ENCODE assay signal across 11 cellular contexts in the genomic region with DNA sequence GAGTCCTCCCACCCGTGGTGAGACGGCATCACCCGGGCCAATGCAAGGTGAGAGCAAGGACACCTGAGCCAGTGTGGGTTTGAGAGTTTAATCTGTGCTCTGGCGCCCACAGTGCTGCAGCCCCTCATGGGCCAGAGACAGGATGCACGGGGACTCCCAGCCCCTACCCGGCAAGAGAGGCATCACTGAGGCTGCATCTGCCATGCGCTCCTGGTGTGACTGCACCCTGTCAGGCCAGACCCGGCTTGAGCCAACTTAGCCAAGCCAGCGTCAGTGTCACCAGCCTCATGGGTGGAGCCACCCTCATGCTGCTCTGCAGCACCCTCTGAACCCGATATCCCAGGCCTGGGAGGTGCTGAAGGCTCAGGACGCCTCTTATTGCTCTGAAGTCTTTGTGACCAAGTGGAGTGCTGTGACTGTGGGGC. TPM values are rescaled to one million over a fixed set of nuclear protein-coding genes. Genes with fewer than 3 reads are reported as not detected.
DNase-seq lines count a peak whose midpoint lies in the region; ATAC-seq and TF ChIP-seq lines count a peak whose summit lies in the region.
"Had no signal": no experiment of that assay in that cellular context is flagged by ENCODE, and none has a peak within 500 bp of the region (broad histone marks: within the 10 kb centered on the region; RNA-seq: fewer than 3 reads in every experiment).

No MANE protein-coding gene starts in this region.

- H3K4me3 ChIP-seq in heart right ventricle: peak overlapping the region in 1 of 10 donors; percentile 10

- intact Hi-C loops in heart right ventricle (cut with DNase I): no loop called here

- peak overlapping the region; percentile 75 for H3K27ac ChIP-seq in VCaP
- peak overlapping the region in 8 of 10 donors; percentile 77 to 94 (median 88) for H3K27ac ChIP-seq in heart right ventricle

- H3K9me3 ChIP-seq in heart right ventricle: no peaks in the 10 kb centered on the region
- H3K9me3 ChIP-seq: BE2C had no signal

- H3K36me3 ChIP-seq in heart right ventricle: peaks cover 0 to 35% (median 18%) of the 10 kb centered on the region in 9 donors

- H3K36me3 Mint-ChIP-seq in activated T-cell treated with anti-CD3 and anti-CD28 coated beads, Interleukin-2, amount 50 U/mL, for 4 hours (ENCODE audit: insufficient read depth): peaks cover 11% of the 10 kb centered on the region

- H3K4me1 ChIP-seq in heart right ventricle: peaks cover 17 to 50% (median 33%) of the 10 kb centered on the region in 9 donors

- peaks cover 23% of the 10 kb centered on the region for H3K4me1 Mint-ChIP-seq in activated T-cell treated with anti-CD3 and anti-CD28 coated beads, Interleukin-2, amount 50 U/mL, for 4 hours (ENCODE audit: low read depth)
- H3K4me1 Mint-ChIP-seq in stimulated activated naive CD8-positive, alpha-beta T cell treated with anti-CD3 and anti-CD28 coated beads, Interleukin-15, amount 100 ng/mL, for 72 hours: peaks cover 50% of the 10 kb centered on the region

- no peaks in the 10 kb centered on the region for H3K27me3 ChIP-seq in heart right ventricle
- H3K27me3 ChIP-seq: BE2C had no signal

- H3K9me3 Mint-ChIP-seq in activated T-cell treated with anti-CD3 and anti-CD28 coated beads, Interleukin-2, amount 50 U/mL, for 4 hours: no peaks in the 10 kb centered on the region
- no peaks in the 10 kb centered on the region for H3K9me3 Mint-ChIP-seq in stimulated activated naive CD8-positive, alpha-beta T cell treated with anti-CD3 and anti-CD28 coated beads, Interleukin-15, amount 100 ng/mL, for 72 hours

- no peak for ATAC-seq in activated T-cell treated with anti-CD3 and anti-CD28 coated beads, Interleukin-2, amount 50 U/mL, for 4 hours
- peak in 2 of 8 donors; percentile 1 to 13 for ATAC-seq in heart right ventricle
- no peak for ATAC-seq in stimulated activated naive CD8-positive, alpha-beta T cell treated with anti-CD3 and anti-CD28 coated beads, Interleukin-15, amount 100 ng/mL, for 72 hours
- ATAC-seq in HG02970 (IDR thresholded peaks at IDR 0.05; ENCODE audit: low FRiP score, unreplicated experiment): no peak
- no peak for ATAC-seq in HG03097 (IDR thresholded peaks at IDR 0.05; ENCODE audit: low FRiP score, unreplicated experiment)

- H3K27ac Mint-ChIP-seq in stimulated activated naive CD8-positive, alpha-beta T cell treated with anti-CD3 and anti-CD28 coated beads, Interleukin-15, amount 100 ng/mL, for 72 hours: peak overlapping the region in 1 of 2 donors; percentile 54

- no peaks in the 10 kb centered on the region for H3K27me3 Mint-ChIP-seq in activated T-cell treated with anti-CD3 and anti-CD28 coated beads, Interleukin-2, amount 50 U/mL, for 4 hours (ENCODE audit: low read depth)
- no peaks in the 10 kb centered on the region for H3K27me3 Mint-ChIP-seq in stimulated activated naive CD8-positive, alpha-beta T cell treated with anti-CD3 and anti-CD28 coated beads, Interleukin-15, amount 100 ng/mL, for 72 hours

- TF ChIP-seq CTCF in VCaP (conservative IDR thresholded peaks at IDR 0.05): no peak
- no peak for TF ChIP-seq CTCF in heart right ventricle (IDR thresholded peaks at IDR 0.05)

- peak overlapping the region; percentile 31 for H3K4me3 Mint-ChIP-seq in activated T-cell treated with anti-CD3 and anti-CD28 coated beads, Interleukin-2, amount 50 U/mL, for 4 hours
- H3K4me3 Mint-ChIP-seq in stimulated activated naive CD8-positive, alpha-beta T cell treated with anti-CD3 and anti-CD28 coated beads, Interleukin-15, amount 100 ng/mL, for 72 hours: peak overlapping the region; percentile 21 to 24

- WGBS in heart right ventricle, 2 donors: 62 to 64% methylated on average over 11 of the region's 11 CpGs

- DNase-seq in activated T-cell treated with anti-CD3 and anti-CD28 coated beads, Interleukin-2, amount 50 U/mL, for 4 hours: no peak
- DNase-seq in activated T-cell treated with anti-CD3 and anti-CD28 coated beads for 4 hours: no peak
- no peak for DNase-seq in heart right ventricle
- DNase-seq in stimulated activated naive CD8-positive, alpha-beta T cell treated with anti-CD3 and anti-CD28 coated beads, Interleukin-15, amount 100 ng/mL, for 72 hours: no peak
- no peak for DNase-seq in DMS114 treated with DMSO at 0.1 percent for 48 hours (lab: John Stamatoyannopoulos, UW; ENCODE audit: unreplicated experiment)
- DNase-seq: BE2C; NCI-H226; stimulated activated naive CD4-positive, alpha-beta T cell had no signal

RNA-seq across cellular contexts. Expression of gene BRICD5, which starts 1.3 kb away (rescaled TPM):
- 1 to 10 TPM; 6.4 to 8.2 (median 6.8) TPM for total RNA-seq in activated T-cell treated with anti-CD3 and anti-CD28 coated beads, Interleukin-2, amount 50 U/mL, for 4 hours
- total RNA-seq in heart right ventricle: 10 to 100 TPM in 1 of 10 donors, 1 to 10 TPM in 9; 4.3 to 15.6 (median 7.2) TPM
- 10 to 100 TPM; 14.7 to 31.7 TPM for polyA plus RNA-seq in heart right ventricle

RNA-seq across cellular contexts. Expression of gene PGP, which starts 2.7 kb away (rescaled TPM):
- 10 to 100 TPM; 25.8 to 27.9 (median 27.2) TPM for total RNA-seq in activated T-cell treated with anti-CD3 and anti-CD28 coated beads, Interleukin-2, amount 50 U/mL, for 4 hours
- 10 to 100 TPM; 21.1 to 48.3 (median 25.7) TPM for total RNA-seq in heart right ventricle
- polyA plus RNA-seq in heart right ventricle: 10 to 100 TPM; 31.3 to 33.1 TPM

RNA-seq across cellular contexts. Expression of gene MLST8, which starts 6.7 kb away (rescaled TPM):
- 10 to 100 TPM; 73.6 to 88.0 (median 84.8) TPM for total RNA-seq in activated T-cell treated with anti-CD3 and anti-CD28 coated beads, Interleukin-2, amount 50 U/mL, for 4 hours
- total RNA-seq in heart right ventricle: 10 to 100 TPM; 19.3 to 28.8 (median 23.6) TPM
- 10 to 100 TPM; 38.8 to 43.1 TPM for polyA plus RNA-seq in heart right ventricle

RNA-seq across cellular contexts. Expression of gene E4F1, which starts 11.5 kb away (rescaled TPM):
- 10 to 100 TPM; 44.3 to 48.7 (median 45.3) TPM for total RNA-seq in activated T-cell treated with anti-CD3 and anti-CD28 coated beads, Interleukin-2, amount 50 U/mL, for 4 hours
- 10 to 100 TPM in 7 of 10 donors, 1 to 10 TPM in 3; 8.4 to 16.3 (median 10.7) TPM for total RNA-seq in heart right ventricle
- 10 to 100 TPM; 22.0 to 34.8 TPM for polyA plus RNA-seq in heart right ventricle

RNA-seq across cellular contexts. Expression of gene CASKIN1, which starts 15.5 kb away (rescaled TPM):
- total RNA-seq in activated T-cell treated with anti-CD3 and anti-CD28 coated beads, Interleukin-2, amount 50 U/mL, for 4 hours: 1 to 10 TPM in 1 of 3 donors, under 1 TPM in 2; 0.14 to 1.5 (median 0.34) TPM
- 1 to 10 TPM in 5 of 10 donors, under 1 TPM in 5; 0.24 to 6.0 (median 1.1) TPM for total RNA-seq in heart right ventricle
- polyA plus RNA-seq in heart right ventricle: 1 to 10 TPM in 1 of 2 donors, under 1 TPM in 1; 0.33 to 3.4 TPM
